Comparison of ENCODE assay signal across 8 cellular contexts in genomic region chr3:13282986-13283876, GRCh38.
DNase-seq lines count a peak whose midpoint lies in the region; ATAC-seq and TF ChIP-seq lines count a peak whose summit lies in the region.

No MANE protein-coding gene starts in this region.

- H3K9me3 Mint-ChIP-seq in natural killer cell = peaks cover 4 to 9% of the 10 kb centered on the region in 2 donors

- H3K27me3 Mint-ChIP-seq in natural killer cell (ENCODE audit: low read depth in 2 of 2) = peaks cover 41 to 57% of the 10 kb centered on the region in 2 donors

- no peak overlapping the region for H3K27ac Mint-ChIP-seq in natural killer cell

- intact Hi-C loops in natural killer cell (cut with micrococcal nuclease) = no loop called here

- peaks cover 9 to 10% of the 10 kb centered on the region in 2 donors for H3K4me1 Mint-ChIP-seq in natural killer cell

- H3K36me3 Mint-ChIP-seq in natural killer cell = peaks cover 13% of the 10 kb centered on the region

- peak overlapping the region; percentile 80 for H3K4me3 Mint-ChIP-seq in natural killer cell

- peak in 2 of 3 donors; percentile 68 to 69 for ATAC-seq in natural killer cell
- ATAC-seq in HG02885 (IDR thresholded peaks at IDR 0.05; ENCODE audit: poor library complexity, unreplicated experiment) = no peak
- no peak for ATAC-seq in HG03457 (IDR thresholded peaks at IDR 0.05; ENCODE audit: unreplicated experiment)

- peak; percentile 13 for DNase-seq in NCI-H1092 treated with DMSO at 0.1 percent for 48 hours (lab: John Stamatoyannopoulos, UW)
- DNase-seq in NCI-H1092 (lab: John Stamatoyannopoulos, UW) = no peak
- peak; percentile 46 for DNase-seq in NCI-H69 (lab: John Stamatoyannopoulos, UW)
- DNase-seq in dermis blood vessel endothelial cell = peak; percentile 37
- DNase-seq in natural killer cell = no peak
- DNase-seq in NCI-H2107 (lab: John Stamatoyannopoulos, UW) = no peak

- TF ChIP-seq CTCF in natural killer cell (IDR thresholded peaks at IDR 0.05) = peak; percentile 9

Comparison
In these comparisons a context has a peak if more than half of its experiments do, and no peak if none do; other contexts are left out.
1. DNase-seq: peak in NCI-H1092 treated with DMSO at 0.1 percent for 48 hours (single experiment), NCI-H69 (single experiment) and dermis blood vessel endothelial cell (single experiment); none in NCI-H1092 (single experiment), natural killer cell (single experiment) and NCI-H2107 (single experiment).
2. ATAC-seq: peak in natural killer cell (2 of 3); none in HG02885 (single experiment) and HG03457 (single experiment).